ENCODE assay signal across 12 cellular contexts in the genomic region with DNA sequence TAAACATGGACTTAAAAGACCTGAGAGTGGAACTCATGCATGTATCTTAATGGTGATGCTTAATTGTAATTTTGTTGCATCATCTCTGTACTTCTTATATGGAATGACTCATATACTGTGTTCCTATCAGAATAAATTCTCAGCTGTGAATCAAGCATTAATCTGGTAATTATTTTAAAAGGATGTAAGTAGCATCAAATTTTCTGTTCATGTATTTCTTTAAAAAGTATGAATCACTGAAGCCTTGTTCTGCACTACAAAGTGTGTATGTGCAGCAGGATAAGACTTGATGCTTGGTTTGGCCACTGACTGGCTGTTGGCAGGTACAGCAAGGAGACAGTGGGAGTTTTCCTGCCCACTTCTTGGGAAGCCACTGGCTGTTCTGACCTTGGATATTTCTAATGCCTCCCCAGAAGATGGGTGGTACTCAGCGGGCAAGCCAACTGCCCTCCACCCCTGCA.
A peak's percentile ranks its signal among the peaks of the same experiment; 100 is the strongest.
DNase-seq lines count a peak whose midpoint lies in the region; FAIRE-seq and TF ChIP-seq lines count a peak whose summit lies in the region.
"Had no signal": no experiment of that assay in that cellular context is flagged by ENCODE, and none has a peak within 500 bp of the region (broad histone marks: within the 10 kb centered on the region; RNA-seq: fewer than 3 reads in every experiment).

No MANE protein-coding gene starts in this region.

- H3K27me3 ChIP-seq in GM23248 (replicated peaks; ENCODE audit: insufficient read depth) (no peaks in the 10 kb centered on the region), keratinocyte (ENCODE audit: control insufficient read depth, extremely low read depth, insufficient read depth, low read length) (no peaks in the 10 kb centered on the region)
- H3K27me3 ChIP-seq: suprapubic skin had no signal

- H3K4me3 ChIP-seq in AG10803 (ENCODE audit: low read length) (no peak overlapping the region), GM23248 (no peak overlapping the region), astrocyte of the spinal cord (ENCODE audit: low read depth, low read length) (no peak overlapping the region), keratinocyte (ENCODE audit: control insufficient read depth in 2 of 3, extremely low read depth in 1 of 3, insufficient read depth in 2 of 3, low read depth in 1 of 3, low read length in 3 of 3) (no peak overlapping the region)
- H3K4me3 ChIP-seq: suprapubic skin had no signal

- no peak overlapping the region for H3K9ac ChIP-seq in GM23248
- H3K9ac ChIP-seq in keratinocyte (ENCODE audit: control insufficient read depth, extremely low read depth, insufficient read depth, low read length), result no peak overlapping the region

- H3F3A ChIP-seq in GM23248 (ENCODE audit: insufficient read depth), result peaks cover 12% of the 10 kb centered on the region; the same call in 1 of the 2 replicates

- no peaks in the 10 kb centered on the region for H3K9me1 ChIP-seq in keratinocyte (ENCODE audit: control insufficient read depth, extremely low read depth, insufficient read depth, low read length)

- peaks cover 18% of the 10 kb centered on the region for H3K4me1 ChIP-seq in GM23248 (ENCODE audit: insufficient read depth)
- H3K4me1 ChIP-seq in keratinocyte (ENCODE audit: control insufficient read depth, extremely low read depth, insufficient read depth, low read length), result peaks cover 21% of the 10 kb centered on the region
- H3K4me1 ChIP-seq: suprapubic skin had no signal

- H3K27ac ChIP-seq in GM23248, result peak overlapping the region; percentile 23; the same call in 1 of the 2 replicates
- H3K27ac ChIP-seq in keratinocyte (ENCODE audit: control insufficient read depth, insufficient read depth, low read length), result peak overlapping the region; percentile 2
- H3K27ac ChIP-seq: suprapubic skin had no signal

- FAIRE-seq in keratinocyte (lab: Jason Lieb, UNC), result no peak
- FAIRE-seq: small intestine had no signal

- H3K9me2 ChIP-seq in GM23248 (ENCODE audit: insufficient read depth), result no peaks in the 10 kb centered on the region

- H3K4me2 ChIP-seq in GM23248 (ENCODE audit: unreplicated experiment) (no peak overlapping the region), keratinocyte (ENCODE audit: control insufficient read depth, extremely low read depth, insufficient read depth, low read depth, low read length) (peak overlapping the region; percentile 37)

- H4K20me1 ChIP-seq in GM23248 (ENCODE audit: insufficient read depth) (no peaks in the 10 kb centered on the region), keratinocyte (ENCODE audit: control insufficient read depth, extremely low read depth, insufficient read depth, low read length) (no peaks in the 10 kb centered on the region)

- in situ Hi-C loops in GM23248 (cut with MboI) (loop anchor here (10.0 kb wide), 1 partner anchor 333 kb away; no protein-coding TSS in a partner anchor), astrocyte of the spinal cord (cut with HindIII; ENCODE audit: low sequenced_read_pairs) (no loop called here)

- H3K79me2 ChIP-seq in GM23248 (ENCODE audit: insufficient read depth) (no peaks in the 10 kb centered on the region), keratinocyte (ENCODE audit: control insufficient read depth, insufficient read depth, low read length) (no peaks in the 10 kb centered on the region)

- H2AFZ ChIP-seq in GM23248, result no peak overlapping the region
- no peak overlapping the region for H2AFZ ChIP-seq in keratinocyte (ENCODE audit: control insufficient read depth, low read length)

- H3K9me3 ChIP-seq in GM23248 (ENCODE audit: low read depth) (no peaks in the 10 kb centered on the region), keratinocyte (ENCODE audit: control insufficient read depth, low read depth, low read length) (no peaks in the 10 kb centered on the region)
- H3K9me3 ChIP-seq: suprapubic skin had no signal

- 95 to 100% methylated on average over 1 of the region's 1 CpG for WGBS in GM23248 (ENCODE audit: low coverage in 1 of 2, low lambda C conversion rate in 2 of 2, missing lambda C conversion rate in 2 of 2), 2 experiments

- dilution Hi-C loops in keratinocyte (cut with MboI; ENCODE audit: extremely low pct_ligation_motif_present, low sequenced_read_pairs), result no loop called here

- TF ChIP-seq CTCF in AG10803 (conservative IDR thresholded peaks at IDR 0.05; ENCODE audit: low read length), result no peak
- TF ChIP-seq CTCF in astrocyte of the spinal cord (IDR thresholded peaks at IDR 0.05; ENCODE audit: low read depth, low read length), result no peak
- TF ChIP-seq CTCF in keratinocyte (optimal IDR thresholded peaks at IDR 0.05 in 1 of 3, IDR thresholded peaks at IDR 0.05 in 1 of 3, conservative IDR thresholded peaks at IDR 0.05 in 1 of 3; ENCODE audit: extremely low read depth in 1 of 3, insufficient read depth in 2 of 3, low read length in 3 of 3), result no peak

- DNase-seq in AG10803 (ENCODE audit: low read depth) (peak; percentile 45), GM23248 (peak; percentile 61), astrocyte of the spinal cord (ENCODE audit: low read depth, low spot score) (peak; percentile 57), keratinocyte (ENCODE audit: low read depth, low spot score) (no peak), T-helper 9 cell (no peak), NCI-H345 (lab: John Stamatoyannopoulos, UW) (no peak), glomerular visceral epithelial cell (ENCODE audit: extremely low spot score) (no peak)
- DNase-seq: activated CD4-positive, alpha-beta T cell treated with anti-CD3 and anti-CD28 coated beads, Interleukin-2, amount 50 U/mL, for 4 hours; NCI-H446 treated with DMSO at 0.1 percent for 48 hours; nephron progenitor cell; small intestine had no signal

- no peaks in the 10 kb centered on the region for H3K36me3 ChIP-seq in GM23248 (ENCODE audit: low read depth)
- H3K36me3 ChIP-seq in keratinocyte (ENCODE audit: control insufficient read depth in 2 of 2, extremely low read depth in 1 of 2, insufficient read depth in 2 of 2, low read length in 2 of 2), result no peaks in the 10 kb centered on the region
- H3K36me3 ChIP-seq: suprapubic skin had no signal

Comparison
In these comparisons a context has a peak if more than half of its experiments do, and no peak if none do; other contexts are left out.
1. DNase-seq: peak in AG10803 (single experiment), GM23248 (single experiment) and astrocyte of the spinal cord (single experiment); none in keratinocyte (single experiment), T-helper 9 cell (single experiment), NCI-H345 (single experiment) and glomerular visceral epithelial cell (single experiment).